ENCODE assay signal across 1 cellular context in genomic region chr5:142445266-142445665, GRCh38.
TF ChIP-seq lines count a peak whose summit lies in the region.

No MANE protein-coding gene starts in this region.

TF ChIP-seq in SK-N-SH treated with all-trans-retinoic acid at 6 μM for 48 hours, 23 proteins besides CTCF, POLR2A, EP300 and RAD21 (continued from another document):
- no peak for TF ChIP-seq CSRNP3 (CRISPR knock-in tag; IDR thresholded peaks at IDR 0.05)
